ENCODE assay signal across 1 cellular context in the genomic region with DNA sequence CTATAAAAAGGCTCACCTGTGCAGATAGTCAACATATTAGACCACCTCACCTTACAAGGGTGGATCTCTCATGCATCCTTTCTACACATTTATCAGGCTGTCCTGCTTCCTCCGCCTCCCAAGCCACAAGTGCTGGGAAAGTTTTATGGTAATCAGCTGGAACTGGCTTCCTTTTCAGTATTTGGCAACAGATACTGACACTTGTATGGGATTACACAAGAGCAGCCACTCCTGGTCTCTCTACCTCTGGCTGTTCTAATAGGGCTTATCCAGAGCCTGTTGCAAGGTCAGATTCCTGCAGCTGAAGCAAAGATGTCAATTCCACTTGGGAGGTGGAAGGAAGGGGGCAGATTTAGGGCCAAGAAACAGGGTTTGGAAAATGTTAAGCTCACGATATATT.
TF ChIP-seq lines count a peak whose summit lies in the region.

No MANE protein-coding gene starts in this region.

TF ChIP-seq in liver, 16 proteins besides CTCF, POLR2A, EP300 and RAD21:
- TF ChIP-seq GABPA (IDR thresholded peaks at IDR 0.05 in 1 of 2, conservative IDR thresholded peaks at IDR 0.05 in 1 of 2) (no peak), HNF4A (conservative IDR thresholded peaks at IDR 0.05) (peak; percentile 31 to 32), RXRA (IDR thresholded peaks at IDR 0.05) (no peak), FOXA1 (IDR thresholded peaks at IDR 0.05) (no peak), JUND (IDR thresholded peaks at IDR 0.05) (peak in 1 of 2 donors; percentile 9), NR2F2 (IDR thresholded peaks at IDR 0.05) (no peak), FOXA2 (IDR thresholded peaks at IDR 0.05) (no peak), SP1 (IDR thresholded peaks at IDR 0.05) (peak; percentile 59), HNF4G (IDR thresholded peaks at IDR 0.05) (peak; percentile 8), EGR1 (IDR thresholded peaks at IDR 0.05; ENCODE audit: low read depth in 2 of 2) (no peak), YY1 (IDR thresholded peaks at IDR 0.05) (peak; percentile 16), TAF1 (conservative IDR thresholded peaks at IDR 0.05) (no peak)
- TF ChIP-seq, protein P1, sequence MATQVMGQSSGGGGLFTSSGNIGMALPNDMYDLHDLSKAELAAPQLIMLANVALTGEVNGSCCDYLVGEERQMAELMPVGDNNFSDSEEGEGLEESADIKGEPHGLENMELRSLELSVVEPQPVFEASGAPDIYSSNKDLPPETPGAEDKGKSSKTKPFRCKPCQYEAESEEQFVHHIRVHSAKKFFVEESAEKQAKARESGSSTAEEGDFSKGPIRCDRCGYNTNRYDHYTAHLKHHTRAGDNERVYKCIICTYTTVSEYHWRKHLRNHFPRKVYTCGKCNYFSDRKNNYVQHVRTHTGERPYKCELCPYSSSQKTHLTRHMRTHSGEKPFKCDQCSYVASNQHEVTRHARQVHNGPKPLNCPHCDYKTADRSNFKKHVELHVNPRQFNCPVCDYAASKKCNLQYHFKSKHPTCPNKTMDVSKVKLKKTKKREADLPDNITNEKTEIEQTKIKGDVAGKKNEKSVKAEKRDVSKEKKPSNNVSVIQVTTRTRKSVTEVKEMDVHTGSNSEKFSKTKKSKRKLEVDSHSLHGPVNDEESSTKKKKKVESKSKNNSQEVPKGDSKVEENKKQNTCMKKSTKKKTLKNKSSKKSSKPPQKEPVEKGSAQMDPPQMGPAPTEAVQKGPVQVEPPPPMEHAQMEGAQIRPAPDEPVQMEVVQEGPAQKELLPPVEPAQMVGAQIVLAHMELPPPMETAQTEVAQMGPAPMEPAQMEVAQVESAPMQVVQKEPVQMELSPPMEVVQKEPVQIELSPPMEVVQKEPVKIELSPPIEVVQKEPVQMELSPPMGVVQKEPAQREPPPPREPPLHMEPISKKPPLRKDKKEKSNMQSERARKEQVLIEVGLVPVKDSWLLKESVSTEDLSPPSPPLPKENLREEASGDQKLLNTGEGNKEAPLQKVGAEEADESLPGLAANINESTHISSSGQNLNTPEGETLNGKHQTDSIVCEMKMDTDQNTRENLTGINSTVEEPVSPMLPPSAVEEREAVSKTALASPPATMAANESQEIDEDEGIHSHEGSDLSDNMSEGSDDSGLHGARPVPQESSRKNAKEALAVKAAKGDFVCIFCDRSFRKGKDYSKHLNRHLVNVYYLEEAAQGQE (IDR thresholded peaks at IDR 0.05), result no peak
- TF ChIP-seq, protein P2, sequence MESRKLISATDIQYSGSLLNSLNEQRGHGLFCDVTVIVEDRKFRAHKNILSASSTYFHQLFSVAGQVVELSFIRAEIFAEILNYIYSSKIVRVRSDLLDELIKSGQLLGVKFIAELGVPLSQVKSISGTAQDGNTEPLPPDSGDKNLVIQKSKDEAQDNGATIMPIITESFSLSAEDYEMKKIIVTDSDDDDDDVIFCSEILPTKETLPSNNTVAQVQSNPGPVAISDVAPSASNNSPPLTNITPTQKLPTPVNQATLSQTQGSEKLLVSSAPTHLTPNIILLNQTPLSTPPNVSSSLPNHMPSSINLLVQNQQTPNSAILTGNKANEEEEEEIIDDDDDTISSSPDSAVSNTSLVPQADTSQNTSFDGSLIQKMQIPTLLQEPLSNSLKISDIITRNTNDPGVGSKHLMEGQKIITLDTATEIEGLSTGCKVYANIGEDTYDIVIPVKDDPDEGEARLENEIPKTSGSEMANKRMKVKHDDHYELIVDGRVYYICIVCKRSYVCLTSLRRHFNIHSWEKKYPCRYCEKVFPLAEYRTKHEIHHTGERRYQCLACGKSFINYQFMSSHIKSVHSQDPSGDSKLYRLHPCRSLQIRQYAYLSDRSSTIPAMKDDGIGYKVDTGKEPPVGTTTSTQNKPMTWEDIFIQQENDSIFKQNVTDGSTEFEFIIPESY (IDR thresholded peaks at IDR 0.05), result no peak
- TF ChIP-seq, protein P3, sequence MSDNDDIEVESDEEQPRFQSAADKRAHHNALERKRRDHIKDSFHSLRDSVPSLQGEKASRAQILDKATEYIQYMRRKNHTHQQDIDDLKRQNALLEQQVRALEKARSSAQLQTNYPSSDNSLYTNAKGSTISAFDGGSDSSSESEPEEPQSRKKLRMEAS (IDR thresholded peaks at IDR 0.05), result no peak
- TF ChIP-seq, protein P4, sequence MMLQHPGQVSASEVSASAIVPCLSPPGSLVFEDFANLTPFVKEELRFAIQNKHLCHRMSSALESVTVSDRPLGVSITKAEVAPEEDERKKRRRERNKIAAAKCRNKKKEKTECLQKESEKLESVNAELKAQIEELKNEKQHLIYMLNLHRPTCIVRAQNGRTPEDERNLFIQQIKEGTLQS (IDR thresholded peaks at IDR 0.05), result no peak
